ENCODE assay signal across 17 cellular contexts in the genomic region with DNA sequence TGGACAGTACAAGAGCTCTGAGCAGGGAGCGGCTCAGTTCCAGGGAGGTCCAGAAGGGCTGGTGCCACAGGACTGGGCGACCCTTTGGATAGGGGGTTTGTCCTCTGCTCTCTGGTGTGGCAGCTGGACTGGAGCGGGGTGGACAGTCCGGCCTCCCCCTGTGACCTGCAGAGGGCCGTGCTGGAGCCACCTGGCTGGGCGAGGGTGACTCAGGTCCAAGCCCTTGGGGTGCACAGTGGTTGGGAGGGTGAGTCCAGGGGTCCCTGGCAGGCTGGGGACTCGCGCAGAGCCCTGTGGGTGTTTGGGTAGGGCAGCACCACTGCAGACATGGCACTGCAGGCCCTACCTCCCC. TPM values are rescaled to one million over a fixed set of nuclear protein-coding genes. Genes with fewer than 3 reads are reported as not detected.
DNase-seq lines count a peak whose midpoint lies in the region; ATAC-seq and TF ChIP-seq lines count a peak whose summit lies in the region.
"Had no signal": no experiment of that assay in that cellular context is flagged by ENCODE, and none has a peak within 500 bp of the region (broad histone marks: within the 10 kb centered on the region; RNA-seq: fewer than 3 reads in every experiment).

No MANE protein-coding gene starts in this region.

- peaks cover 89% of the 10 kb centered on the region for H3K4me1 ChIP-seq in A673 (ENCODE audit: insufficient read depth, low read length, poor library complexity, severe bottlenecking)
- H3K4me1 ChIP-seq in PC-3 (ENCODE audit: insufficient read depth, low read length): no peaks in the 10 kb centered on the region
- H3K4me1 ChIP-seq in esophagus squamous epithelium: peaks cover 23 to 93% (median 43%) of the 10 kb centered on the region in 3 donors
- H3K4me1 ChIP-seq in rectal smooth muscle tissue (ENCODE audit: control insufficient read depth, insufficient read depth, low read length): peaks cover 18% of the 10 kb centered on the region
- H3K4me1 ChIP-seq in aorta (ENCODE audit: control insufficient read depth in 1 of 2, insufficient read depth in 2 of 2, low read length in 2 of 2): no peaks in the 10 kb centered on the region

- ATAC-seq in PC-3 (peak; percentile 7), aorta (ENCODE audit: low FRiP score) (no peak)
- ATAC-seq: naive thymus-derived CD8-positive, alpha-beta T cell had no signal

- POLR2A ChIA-PET in A673 (lab: Charles Lee; ENCODE audit: low non-redundant PET) (no interaction called here), PC-3 (lab: Charles Lee; ENCODE audit: unreplicated experiment) (no interaction called here)

- H3K27ac ChIP-seq in A673 (ENCODE audit: low read depth, low read length, poor library complexity, severe bottlenecking) (peak overlapping the region; percentile 56), PC-3 (ENCODE audit: low read length) (no peak overlapping the region), esophagus squamous epithelium (peak overlapping the region in 3 of 4 donors; percentile 52 to 81 (median 67)), rectal smooth muscle tissue (ENCODE audit: low read depth, low read length) (peak overlapping the region; percentile 73), aorta (ENCODE audit: low read depth in 1 of 2, low read length in 2 of 2) (peak overlapping the region in 1 of 2 donors; percentile 37)

- intact Hi-C loops in A673 (cut with micrococcal nuclease; ENCODE audit: unreplicated experiment): no loop called here
- intact Hi-C loops in PC-3 (cut with micrococcal nuclease): no loop called here
- intact Hi-C loops in esophagus squamous epithelium (cut with DNase I): no loop called here
- intact Hi-C loops in aorta (cut with DNase I): no loop called here

- H4K20me1 ChIP-seq in PC-3 (ENCODE audit: low read length): peaks cover 7% of the 10 kb centered on the region; the same call in 1 of the 2 replicates

- BruUV-seq in A673 (replicated peaks; lab: Mats Ljungman, UMichigan) (no TSS peak), PC-3 (replicated peaks; lab: Mats Ljungman, UMichigan) (no TSS peak)

- H3K9me3 ChIP-seq in A673 (ENCODE audit: low read depth, low read length, poor library complexity, severe bottlenecking) (no peaks in the 10 kb centered on the region), PC-3 (ENCODE audit: low read length) (no peaks in the 10 kb centered on the region), esophagus squamous epithelium (no peaks in the 10 kb centered on the region), aorta (ENCODE audit: control insufficient read depth, low read length) (no peaks in the 10 kb centered on the region)

- no peak overlapping the region for H3K4me2 ChIP-seq in PC-3 (ENCODE audit: low read length)

- H3K9me2 ChIP-seq in PC-3 (replicated peaks; ENCODE audit: low read length): no peaks in the 10 kb centered on the region

- H3K79me2 ChIP-seq in PC-3 (ENCODE audit: low read length): peaks cover 33% of the 10 kb centered on the region

- no peak overlapping the region for H3K4me3 ChIP-seq in A673 (ENCODE audit: low read depth, low read length, poor library complexity, severe bottlenecking)
- no peak overlapping the region for H3K4me3 ChIP-seq in PC-3 (ENCODE audit: low read length)
- no peak overlapping the region for H3K4me3 ChIP-seq in esophagus squamous epithelium
- no peak overlapping the region for H3K4me3 ChIP-seq in rectal smooth muscle tissue (ENCODE audit: low read length)
- no peak overlapping the region for H3K4me3 ChIP-seq in aorta (ENCODE audit: low read length in 2 of 2)

- H3K9ac ChIP-seq in PC-3 (ENCODE audit: low read length): no peak overlapping the region
- H3K9ac ChIP-seq in rectal smooth muscle tissue (ENCODE audit: low read length): no peak overlapping the region

- WGBS in esophagus squamous epithelium, 2 donors: no CpG with 5 or more reads among the region's 8 CpGs
- WGBS in aorta, 2 donors: 42 to 46% methylated on average over 8 of the region's 8 CpGs

- TF ChIP-seq CTCF in A673 (conservative IDR thresholded peaks at IDR 0.05; ENCODE audit: low read depth, low read length) (no peak), PC-3 (conservative IDR thresholded peaks at IDR 0.05; ENCODE audit: low read depth, low read length) (no peak), esophagus squamous epithelium (IDR thresholded peaks at IDR 0.05) (no peak), GM13976 (IDR thresholded peaks at IDR 0.05; ENCODE audit: borderline replicate concordance, control extremely low read depth, extremely low read depth, insufficient read depth, missing control alignments) (no peak)

- H3K27me3 ChIP-seq in A673 (replicated peaks; ENCODE audit: insufficient read depth, low read depth, low read length, poor library complexity) (no peaks in the 10 kb centered on the region), PC-3 (ENCODE audit: low read length) (no peaks in the 10 kb centered on the region), esophagus squamous epithelium (no peaks in the 10 kb centered on the region), rectal smooth muscle tissue (ENCODE audit: control insufficient read depth, insufficient read depth, low read length) (no peaks in the 10 kb centered on the region), aorta (ENCODE audit: control insufficient read depth in 1 of 2, insufficient read depth in 2 of 2, low read length in 1 of 2) (no peaks in the 10 kb centered on the region)

- no peak overlapping the region for H2AFZ ChIP-seq in PC-3 (ENCODE audit: low read length)

- in situ Hi-C loops in GM13976 (cut with MboI; ENCODE audit: low sequenced_read_pairs, unreplicated experiment): no loop called here

- no peak for DNase-seq in A673 (ENCODE audit: low spot score)
- DNase-seq in PC-3: no peak
- no peak for DNase-seq in esophagus squamous epithelium (lab: John Stamatoyannopoulos, UW)
- DNase-seq in GM13976 (ENCODE audit: low spot score): no peak
- DNase-seq in stimulated activated CD4-positive, alpha-beta T cell treated with anti-CD3 and anti-CD28 coated beads, Interleukin-4, amount 100 ng/mL, for 1 hour: no peak
- no peak for DNase-seq in anterior cingulate cortex (lab: John Stamatoyannopoulos, UW)
- no peak for DNase-seq in aorta
- DNase-seq: activated CD4-positive, alpha-beta T cell treated with anti-CD3 and anti-CD28 coated beads, Interleukin-2, amount 10 ng/mL, durations not matched to agents 24 days and 14 days; DMS 273 treated with DMSO at 0.1 percent for 48 hours; effector CD8-positive, alpha-beta T cell; NCI-H1417 treated with DMSO at 0.1 percent for 48 hours; NCI-H526; RPMI8226; small intestine had no signal

- no peaks in the 10 kb centered on the region for H3F3A ChIP-seq in PC-3 (ENCODE audit: low read length, unreplicated experiment)

- CTCF ChIA-PET in A673 (lab: Charles Lee): no interaction called here
- CTCF ChIA-PET in PC-3 (lab: Charles Lee): no interaction called here

- H3K36me3 ChIP-seq in A673 (ENCODE audit: insufficient read depth, low read length, poor library complexity, severe bottlenecking): peaks cover 10% of the 10 kb centered on the region
- H3K36me3 ChIP-seq in PC-3 (ENCODE audit: low read depth, low read length): no peaks in the 10 kb centered on the region
- peaks cover 0 to 6% (median 0%) of the 10 kb centered on the region in 3 donors for H3K36me3 ChIP-seq in esophagus squamous epithelium
- H3K36me3 ChIP-seq in rectal smooth muscle tissue (ENCODE audit: control insufficient read depth, insufficient read depth, low read length): no peaks in the 10 kb centered on the region
- H3K36me3 ChIP-seq in aorta (ENCODE audit: control insufficient read depth in 1 of 2, insufficient read depth in 2 of 2, low read length in 1 of 2): no peaks in the 10 kb centered on the region

- TF ChIP-seq POLR2A in esophagus squamous epithelium (IDR thresholded peaks at IDR 0.05): no peak

RNA-seq across cellular contexts. Expression of a gene that starts 7.2 kb away (rescaled TPM):
- total RNA-seq in A673 (2021) (242 and 248 TPM in 2 replicates), PC-3 (2014; rRNA removed) (97.5 and 99.9 TPM in 2 replicates), esophagus squamous epithelium (10 to 100 TPM; 23.7 to 48.1 (median 26.1) TPM), aorta (10 to 100 TPM; 51.4 to 89.4 TPM)
- polyA plus RNA-seq in aorta: 100 to 1,000 TPM in 1 of 2 donors, 10 to 100 TPM in 1; 40.6 to 150 TPM

RNA-seq across cellular contexts. Expression of a gene that starts 11.5 kb away (rescaled TPM):
- total RNA-seq in A673 (2021) (153 and 223 TPM in 2 replicates), PC-3 (2014; rRNA removed) (19.4 TPM in 2 replicates), esophagus squamous epithelium (10 to 100 TPM in 3 of 4 donors, 1 to 10 TPM in 1; 8.1 to 24.4 (median 14.4) TPM), aorta (10 to 100 TPM; 42.1 to 86.5 TPM)
- 100 to 1,000 TPM in 1 of 2 donors, 10 to 100 TPM in 1; 56.0 to 535 TPM for polyA plus RNA-seq in aorta

RNA-seq across cellular contexts. Expression of a gene that starts 29.0 kb away (rescaled TPM):
- total RNA-seq in A673 (2021) (not detected in 2 replicates), PC-3 (2014; rRNA removed) (not detected in 2 replicates), esophagus squamous epithelium (10 to 100 TPM in 1 of 4 donors, 1 to 10 TPM in 1, under 1 TPM in 2; 0.53 to 10.3 (median 1.9) TPM), aorta (10 to 100 TPM in 1 of 2 donors, 1 to 10 TPM in 1; 7.7 to 15.6 TPM)
- 1 to 10 TPM; 2.2 to 7.4 TPM for polyA plus RNA-seq in aorta
- total RNA-seq: activated CD4-positive, alpha-beta T cell treated with anti-CD3 and anti-CD28 coated beads, Interleukin-2, amount 10 ng/mL, durations not matched to agents 24 days and 14 days; activated T-helper 1 cell treated with anti-CD3 and anti-CD28 coated beads, Interleukin-12 subunit alpha, Interleukin-12 subunit beta, Interleukin-2, Interleukin-4 antibody, amounts not matched to agents 30 ng/mL and 10 ng/mL and 1 ng/mL, durations not matched to agents 14 hours and 24 hours and 36 hours had no signal

RNA-seq across cellular contexts. Expression of a gene that starts 40.4 kb away (rescaled TPM):
- 4.0 and 4.7 TPM in 2 replicates for total RNA-seq in A673 (2021)
- total RNA-seq in PC-3 (2014; rRNA removed): 84.3 and 105 TPM in 2 replicates
- 1 to 10 TPM in 1 of 4 donors, under 1 TPM in 1, not detected in 2; 0.76 to 2.3 TPM for total RNA-seq in esophagus squamous epithelium
- total RNA-seq in aorta: 1 to 10 TPM; 4.2 to 9.8 TPM
- 1 to 10 TPM; 2.8 to 3.2 TPM for polyA plus RNA-seq in aorta
- total RNA-seq: activated T-helper 1 cell treated with anti-CD3 and anti-CD28 coated beads, Interleukin-12 subunit alpha, Interleukin-12 subunit beta, Interleukin-2, Interleukin-4 antibody, amounts not matched to agents 30 ng/mL and 10 ng/mL and 1 ng/mL, durations not matched to agents 14 hours and 24 hours and 36 hours; naive thymus-derived CD8-positive, alpha-beta T cell had no signal
- polyA plus RNA-seq: naive thymus-derived CD8-positive, alpha-beta T cell had no signal
